Comparison of ENCODE assay signal across 13 cellular contexts in the genomic region with DNA sequence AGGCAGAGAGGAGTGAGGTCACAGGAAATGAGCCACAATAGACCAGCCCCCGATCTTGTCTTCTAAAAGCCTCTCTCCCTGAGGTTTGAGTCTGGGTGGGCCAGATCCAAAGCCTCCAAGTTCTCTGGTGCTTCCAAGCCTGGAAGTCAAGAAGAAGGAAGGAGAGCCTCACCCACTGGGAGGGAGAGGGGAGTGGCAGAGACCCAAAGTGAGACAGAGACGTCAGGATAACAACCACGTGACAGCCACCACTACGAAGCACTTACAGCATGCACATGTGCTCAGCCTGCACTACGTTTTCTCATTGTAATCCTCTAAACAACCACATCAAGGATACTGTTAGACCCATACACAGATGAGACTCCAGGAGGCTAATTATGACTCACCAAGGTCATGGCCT.
DNase-seq lines count a peak whose midpoint lies in the region; ATAC-seq and TF ChIP-seq lines count a peak whose summit lies in the region.
"Had no signal": no experiment of that assay in that cellular context is flagged by ENCODE, and none has a peak within 500 bp of the region (broad histone marks: within the 10 kb centered on the region; RNA-seq: fewer than 3 reads in every experiment).

No MANE protein-coding gene starts in this region.

- H3K36me3 ChIP-seq in prostate gland: no peaks in the 10 kb centered on the region
- H3K36me3 ChIP-seq: Peyer's patch had no signal

- H3K4me1 ChIP-seq in prostate gland (replicated peaks): no peaks in the 10 kb centered on the region
- H3K4me1 ChIP-seq: parathyroid adenoma, Peyer's patch had no signal

- POLR2A ChIA-PET in RWPE1 (lab: Yijun Ruan, JAX; ENCODE audit: low non-redundant PET): no interaction called here

- DNase-seq in left cardiac atrium (peak; percentile 8), Right ventricle myocardium inferior (ENCODE audit: missing footprints) (no peak), fibroblast of the aortic adventitia (ENCODE audit: low read depth) (peak; percentile 70), stromal cell of bone marrow (ENCODE audit: low read depth) (peak; percentile 33), RWPE1 (ENCODE audit: low spot score) (no peak), NCI-H2107 treated with DMSO at 0.1 percent for 48 hours (lab: John Stamatoyannopoulos, UW; ENCODE audit: unreplicated experiment) (no peak), prostate gland (ENCODE audit: low spot score) (no peak)
- DNase-seq: glutamatergic neuron, Karpas-422 had no signal

- H3K4me3 ChIP-seq in fibroblast of the aortic adventitia (ENCODE audit: low read depth, low read length) (no peak overlapping the region), prostate gland (no peak overlapping the region)
- H3K4me3 ChIP-seq: lung, Peyer's patch had no signal

- no peaks in the 10 kb centered on the region for H3K9me3 ChIP-seq in prostate gland
- H3K9me3 ChIP-seq: Peyer's patch had no signal

- no peak for ATAC-seq in left cardiac atrium
- ATAC-seq in Right ventricle myocardium inferior: no peak
- ATAC-seq in SK-N-SH treated with all-trans-retinoic acid at 6 μM for 48 hours: peak; percentile 55

- TF ChIP-seq CTCF in fibroblast of the aortic adventitia (IDR thresholded peaks at IDR 0.05; ENCODE audit: insufficient read depth, low read length) (no peak), RWPE1 (conservative IDR thresholded peaks at IDR 0.05; ENCODE audit: low read depth) (no peak), prostate gland (IDR thresholded peaks at IDR 0.05) (no peak)

- H3K27ac ChIP-seq in RWPE1 (no peak overlapping the region), prostate gland (no peak overlapping the region)
- H3K27ac ChIP-seq: parathyroid adenoma, Peyer's patch had no signal

- no peaks in the 10 kb centered on the region for H3K27me3 ChIP-seq in prostate gland (replicated peaks; ENCODE audit: insufficient read depth)
- H3K27me3 ChIP-seq: Peyer's patch had no signal

- intact Hi-C loops in left cardiac atrium (cut with DNase I) (no loop called here), Right ventricle myocardium inferior (cut with DNase I) (no loop called here), prostate gland (cut with DNase I) (no loop called here)

- CTCF ChIA-PET in RWPE1 (lab: Yijun Ruan, JAX): interaction anchor here (0.7 kb wide), 2 partner anchors 9 to 247 kb away, joined by 3 to 5 read pairs; no protein-coding TSS in a partner anchor

- no peak for TF ChIP-seq POLR2A in prostate gland (IDR thresholded peaks at IDR 0.05)

- 53% methylated on average over 5 of the region's 5 CpGs for WGBS in prostate gland

TF ChIP-seq in SK-N-SH treated with all-trans-retinoic acid at 6 μM for 48 hours, 23 proteins besides CTCF, POLR2A, EP300 and RAD21:
- TF ChIP-seq, protein P1, sequence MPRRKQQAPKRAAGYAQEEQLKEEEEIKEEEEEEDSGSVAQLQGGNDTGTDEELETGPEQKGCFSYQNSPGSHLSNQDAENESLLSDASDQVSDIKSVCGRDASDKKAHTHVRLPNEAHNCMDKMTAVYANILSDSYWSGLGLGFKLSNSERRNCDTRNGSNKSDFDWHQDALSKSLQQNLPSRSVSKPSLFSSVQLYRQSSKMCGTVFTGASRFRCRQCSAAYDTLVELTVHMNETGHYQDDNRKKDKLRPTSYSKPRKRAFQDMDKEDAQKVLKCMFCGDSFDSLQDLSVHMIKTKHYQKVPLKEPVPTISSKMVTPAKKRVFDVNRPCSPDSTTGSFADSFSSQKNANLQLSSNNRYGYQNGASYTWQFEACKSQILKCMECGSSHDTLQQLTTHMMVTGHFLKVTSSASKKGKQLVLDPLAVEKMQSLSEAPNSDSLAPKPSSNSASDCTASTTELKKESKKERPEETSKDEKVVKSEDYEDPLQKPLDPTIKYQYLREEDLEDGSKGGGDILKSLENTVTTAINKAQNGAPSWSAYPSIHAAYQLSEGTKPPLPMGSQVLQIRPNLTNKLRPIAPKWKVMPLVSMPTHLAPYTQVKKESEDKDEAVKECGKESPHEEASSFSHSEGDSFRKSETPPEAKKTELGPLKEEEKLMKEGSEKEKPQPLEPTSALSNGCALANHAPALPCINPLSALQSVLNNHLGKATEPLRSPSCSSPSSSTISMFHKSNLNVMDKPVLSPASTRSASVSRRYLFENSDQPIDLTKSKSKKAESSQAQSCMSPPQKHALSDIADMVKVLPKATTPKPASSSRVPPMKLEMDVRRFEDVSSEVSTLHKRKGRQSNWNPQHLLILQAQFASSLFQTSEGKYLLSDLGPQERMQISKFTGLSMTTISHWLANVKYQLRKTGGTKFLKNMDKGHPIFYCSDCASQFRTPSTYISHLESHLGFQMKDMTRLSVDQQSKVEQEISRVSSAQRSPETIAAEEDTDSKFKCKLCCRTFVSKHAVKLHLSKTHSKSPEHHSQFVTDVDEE (CRISPR knock-in tag; IDR thresholded peaks at IDR 0.05): no peak
- TF ChIP-seq RARB (CRISPR knock-in tag; IDR thresholded peaks at IDR 0.05) (no peak), CSDC2 (CRISPR knock-in tag; IDR thresholded peaks at IDR 0.05) (no peak), OSR1 (CRISPR knock-in tag; IDR thresholded peaks at IDR 0.05) (no peak), ZNF8 (CRISPR knock-in tag; IDR thresholded peaks at IDR 0.05) (no peak), TCF4 (CRISPR knock-in tag; IDR thresholded peaks at IDR 0.05; ENCODE audit: borderline replicate concordance) (no peak), ARNTL (CRISPR knock-in tag; IDR thresholded peaks at IDR 0.05; ENCODE audit: borderline replicate concordance, low read depth) (no peak), GLIS3 (CRISPR knock-in tag; IDR thresholded peaks at IDR 0.05) (no peak), SNAI2 (CRISPR knock-in tag; IDR thresholded peaks at IDR 0.05) (no peak), ISL1 (CRISPR knock-in tag; IDR thresholded peaks at IDR 0.05) (no peak), ZC3H10 (CRISPR knock-in tag; IDR thresholded peaks at IDR 0.05) (no peak), TOX (CRISPR knock-in tag; IDR thresholded peaks at IDR 0.05; ENCODE audit: borderline replicate concordance) (no peak)
- TF ChIP-seq, protein P2, sequence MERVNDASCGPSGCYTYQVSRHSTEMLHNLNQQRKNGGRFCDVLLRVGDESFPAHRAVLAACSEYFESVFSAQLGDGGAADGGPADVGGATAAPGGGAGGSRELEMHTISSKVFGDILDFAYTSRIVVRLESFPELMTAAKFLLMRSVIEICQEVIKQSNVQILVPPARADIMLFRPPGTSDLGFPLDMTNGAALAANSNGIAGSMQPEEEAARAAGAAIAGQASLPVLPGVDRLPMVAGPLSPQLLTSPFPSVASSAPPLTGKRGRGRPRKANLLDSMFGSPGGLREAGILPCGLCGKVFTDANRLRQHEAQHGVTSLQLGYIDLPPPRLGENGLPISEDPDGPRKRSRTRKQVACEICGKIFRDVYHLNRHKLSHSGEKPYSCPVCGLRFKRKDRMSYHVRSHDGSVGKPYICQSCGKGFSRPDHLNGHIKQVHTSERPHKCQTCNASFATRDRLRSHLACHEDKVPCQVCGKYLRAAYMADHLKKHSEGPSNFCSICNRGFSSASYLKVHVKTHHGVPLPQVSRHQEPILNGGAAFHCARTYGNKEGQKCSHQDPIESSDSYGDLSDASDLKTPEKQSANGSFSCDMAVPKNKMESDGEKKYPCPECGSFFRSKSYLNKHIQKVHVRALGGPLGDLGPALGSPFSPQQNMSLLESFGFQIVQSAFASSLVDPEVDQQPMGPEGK (CRISPR knock-in tag; IDR thresholded peaks at IDR 0.05; ENCODE audit: borderline replicate concordance): no peak
- TF ChIP-seq, protein P3, sequence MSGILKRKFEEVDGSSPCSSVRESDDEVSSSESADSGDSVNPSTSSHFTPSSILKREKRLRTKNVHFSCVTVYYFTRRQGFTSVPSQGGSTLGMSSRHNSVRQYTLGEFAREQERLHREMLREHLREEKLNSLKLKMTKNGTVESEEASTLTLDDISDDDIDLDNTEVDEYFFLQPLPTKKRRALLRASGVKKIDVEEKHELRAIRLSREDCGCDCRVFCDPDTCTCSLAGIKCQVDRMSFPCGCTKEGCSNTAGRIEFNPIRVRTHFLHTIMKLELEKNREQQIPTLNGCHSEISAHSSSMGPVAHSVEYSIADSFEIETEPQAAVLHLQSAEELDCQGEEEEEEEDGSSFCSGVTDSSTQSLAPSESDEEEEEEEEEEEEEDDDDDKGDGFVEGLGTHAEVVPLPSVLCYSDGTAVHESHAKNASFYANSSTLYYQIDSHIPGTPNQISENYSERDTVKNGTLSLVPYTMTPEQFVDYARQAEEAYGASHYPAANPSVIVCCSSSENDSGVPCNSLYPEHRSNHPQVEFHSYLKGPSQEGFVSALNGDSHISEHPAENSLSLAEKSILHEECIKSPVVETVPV (CRISPR knock-in tag; IDR thresholded peaks at IDR 0.05): no peak
- TF ChIP-seq, protein P4, sequence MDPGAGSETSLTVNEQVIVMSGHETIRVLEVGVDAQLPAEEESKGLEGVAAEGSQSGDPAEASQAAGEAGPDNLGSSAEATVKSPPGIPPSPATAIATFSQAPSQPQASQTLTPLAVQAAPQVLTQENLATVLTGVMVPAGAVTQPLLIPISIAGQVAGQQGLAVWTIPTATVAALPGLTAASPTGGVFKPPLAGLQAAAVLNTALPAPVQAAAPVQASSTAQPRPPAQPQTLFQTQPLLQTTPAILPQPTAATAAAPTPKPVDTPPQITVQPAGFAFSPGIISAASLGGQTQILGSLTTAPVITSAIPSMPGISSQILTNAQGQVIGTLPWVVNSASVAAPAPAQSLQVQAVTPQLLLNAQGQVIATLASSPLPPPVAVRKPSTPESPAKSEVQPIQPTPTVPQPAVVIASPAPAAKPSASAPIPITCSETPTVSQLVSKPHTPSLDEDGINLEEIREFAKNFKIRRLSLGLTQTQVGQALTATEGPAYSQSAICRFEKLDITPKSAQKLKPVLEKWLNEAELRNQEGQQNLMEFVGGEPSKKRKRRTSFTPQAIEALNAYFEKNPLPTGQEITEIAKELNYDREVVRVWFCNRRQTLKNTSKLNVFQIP (CRISPR knock-in tag; IDR thresholded peaks at IDR 0.05; ENCODE audit: borderline replicate concordance, low read depth): no peak

Comparison
In these comparisons a context has a peak if more than half of its experiments do, and no peak if none do; other contexts are left out.
1. DNase-seq: peak in left cardiac atrium (single experiment), fibroblast of the aortic adventitia (single experiment) and stromal cell of bone marrow (single experiment); none in Right ventricle myocardium inferior (single experiment), RWPE1 (single experiment), NCI-H2107 treated with DMSO at 0.1 percent for 48 hours (single experiment) and prostate gland (single experiment).